In genomic region chr16:25586826-25587225, GRCh38 we compare ENCODE assay signal across 7 cellular contexts.
"Had no signal": no experiment of that assay in that cellular context is flagged by ENCODE, and none has a peak within 500 bp of the region (broad histone marks: within the 10 kb centered on the region; RNA-seq: fewer than 3 reads in every experiment).

No MANE protein-coding gene starts in this region.

- H3K27ac Mint-ChIP-seq: GM23338, H9, IgD-negative memory B cell had no signal

- DNase-seq: H9, HCEC 1CT, KBM-7 had no signal

- H3K4me3 Mint-ChIP-seq: GM23338, H9, IgD-negative memory B cell had no signal

- H3K4me1 Mint-ChIP-seq: IgD-negative memory B cell had no signal

- ATAC-seq: GM23338, HepG2 had no signal

- H3K36me3 Mint-ChIP-seq: IgD-negative memory B cell had no signal

- H3K27ac ChIP-seq: HL-60 had no signal

- H3K4me3 ChIP-seq: GM23338 had no signal
